21 cellular contexts compared by ENCODE assay signal in genomic region chr4:175833574-175834350, GRCh38. TPM values are rescaled to one million over a fixed set of nuclear protein-coding genes. Genes with fewer than 3 reads are reported as not detected.
DNase-seq lines count a peak whose midpoint lies in the region; ATAC-seq and TF ChIP-seq lines count a peak whose summit lies in the region.
"Had no signal": no experiment of that assay in that cellular context is flagged by ENCODE, and none has a peak within 500 bp of the region (broad histone marks: within the 10 kb centered on the region; RNA-seq: fewer than 3 reads in every experiment).

No MANE protein-coding gene starts in this region.

- ATAC-seq in HG03432 (IDR thresholded peaks at IDR 0.05; ENCODE audit: unreplicated experiment) (peak; percentile 67), memory B cell (ENCODE audit: low read depth) (peak; percentile 70), GM19023 (IDR thresholded peaks at IDR 0.05; ENCODE audit: unreplicated experiment) (no peak)
- ATAC-seq: activated T-cell treated with anti-CD3 and anti-CD28 coated beads, Interleukin-2, amount 50 U/mL, for 72 hours had no signal

- H3K36me3 ChIP-seq in spleen = no peaks in the 10 kb centered on the region
- H3K36me3 ChIP-seq in effector memory CD4-positive, alpha-beta T cell (ENCODE audit: control insufficient read depth, insufficient read depth, low read length) = no peaks in the 10 kb centered on the region
- H3K36me3 ChIP-seq: neutrophil, Peyer's patch had no signal

- H3K27me3 ChIP-seq in spleen (replicated peaks in 1 of 7) = no peaks in the 10 kb centered on the region
- no peaks in the 10 kb centered on the region for H3K27me3 ChIP-seq in effector memory CD4-positive, alpha-beta T cell (replicated peaks; ENCODE audit: control insufficient read depth, insufficient read depth, low read length, poor library complexity, severe bottlenecking)
- H3K27me3 ChIP-seq: neutrophil, Peyer's patch had no signal

- DNase-seq in memory B cell (ENCODE audit: low spot score in 2 of 2) = peak in 1 of 2 donors; percentile 0
- DNase-seq in SIG-M5 (lab: John Stamatoyannopoulos, UW) = no peak
- no peak for DNase-seq in spleen
- no peak for DNase-seq in effector memory CD4-positive, alpha-beta T cell
- DNase-seq: ACHN; activated CD4-positive, alpha-beta memory T cell treated with anti-CD3 and anti-CD28 coated beads, Interleukin-2, amount 10 ng/mL, durations not matched to agents 7 days and 5 days; activated naive CD8-positive, alpha-beta T cell treated with anti-CD3 and anti-CD28 coated beads for 36 hours; activated T-cell treated with anti-CD3 and anti-CD28 coated beads, Interleukin-2, amount 50 U/mL, for 72 hours; CD4-positive, alpha-beta memory T cell; EL; IMR-90; islet precursor cell; mesendoderm; Peyer's patch had no signal

- peaks cover 0 to 9% (median 0%) of the 10 kb centered on the region in 8 donors for H3K9me3 ChIP-seq in spleen
- H3K9me3 ChIP-seq in effector memory CD4-positive, alpha-beta T cell (ENCODE audit: control insufficient read depth, low read length) = no peaks in the 10 kb centered on the region
- H3K9me3 ChIP-seq: neutrophil, Peyer's patch had no signal

- H3K9me3 Mint-ChIP-seq in memory B cell = peaks cover 3% of the 10 kb centered on the region
- H3K9me3 Mint-ChIP-seq: activated CD4-positive, alpha-beta memory T cell treated with anti-CD3 and anti-CD28 coated beads, Interleukin-2, amount 10 ng/mL, durations not matched to agents 7 days and 5 days; activated naive CD8-positive, alpha-beta T cell treated with anti-CD3 and anti-CD28 coated beads for 36 hours; type B pancreatic cell had no signal

- TF ChIP-seq POLR2A in spleen (IDR thresholded peaks at IDR 0.05) = no peak

- peak overlapping the region; percentile 8 for H3K4me3 Mint-ChIP-seq in memory B cell
- H3K4me3 Mint-ChIP-seq: activated CD4-positive, alpha-beta memory T cell treated with anti-CD3 and anti-CD28 coated beads, Interleukin-2, amount 10 ng/mL, durations not matched to agents 7 days and 5 days; activated naive CD8-positive, alpha-beta T cell treated with anti-CD3 and anti-CD28 coated beads for 36 hours; activated T-cell treated with anti-CD3 and anti-CD28 coated beads, Interleukin-2, amount 50 U/mL, for 72 hours; CD4-positive, alpha-beta memory T cell; type B pancreatic cell had no signal

- no peak overlapping the region for H3K27ac Mint-ChIP-seq in memory B cell
- H3K27ac Mint-ChIP-seq: activated CD4-positive, alpha-beta memory T cell treated with anti-CD3 and anti-CD28 coated beads, Interleukin-2, amount 10 ng/mL, durations not matched to agents 7 days and 5 days; activated naive CD8-positive, alpha-beta T cell treated with anti-CD3 and anti-CD28 coated beads for 36 hours; activated T-cell treated with anti-CD3 and anti-CD28 coated beads, Interleukin-2, amount 50 U/mL, for 72 hours; CD4-positive, alpha-beta memory T cell; type B pancreatic cell had no signal

- H3K27me3 Mint-ChIP-seq in memory B cell = no peaks in the 10 kb centered on the region
- H3K27me3 Mint-ChIP-seq: activated CD4-positive, alpha-beta memory T cell treated with anti-CD3 and anti-CD28 coated beads, Interleukin-2, amount 10 ng/mL, durations not matched to agents 7 days and 5 days; activated naive CD8-positive, alpha-beta T cell treated with anti-CD3 and anti-CD28 coated beads for 36 hours; CD4-positive, alpha-beta memory T cell; type B pancreatic cell had no signal

- H3K4me3 ChIP-seq in spleen = no peak overlapping the region
- no peak overlapping the region for H3K4me3 ChIP-seq in effector memory CD4-positive, alpha-beta T cell (ENCODE audit: insufficient read depth, low read depth, low read length, poor library complexity, severe bottlenecking)
- H3K4me3 ChIP-seq: Peyer's patch, skin epidermis had no signal

- H3K4me1 ChIP-seq in spleen = no peaks in the 10 kb centered on the region
- no peaks in the 10 kb centered on the region for H3K4me1 ChIP-seq in effector memory CD4-positive, alpha-beta T cell (ENCODE audit: control insufficient read depth, insufficient read depth, low read length, poor library complexity, severe bottlenecking)
- H3K4me1 ChIP-seq: Peyer's patch had no signal

- WGBS in spleen, 5 donors = 74 to 84% (median 77%) methylated on average over 11 of the region's 11 CpGs

- H3K27ac ChIP-seq in 22Rv1 (0 out of 2 replicates have a peak overlapping the region, but pooled peaks have one; percentile 4), angular gyrus (ENCODE audit: low read depth, low read length) (peak overlapping the region; percentile 72), spleen (peak overlapping the region in 1 of 8 donors; percentile 28)
- no peak overlapping the region for H3K27ac ChIP-seq in effector memory CD4-positive, alpha-beta T cell (ENCODE audit: insufficient read depth, low read length, poor library complexity, severe bottlenecking)
- H3K27ac ChIP-seq: neutrophil, Peyer's patch, skin epidermis had no signal

- TF ChIP-seq CTCF in 22Rv1 (IDR thresholded peaks at IDR 0.05) (no peak), spleen (IDR thresholded peaks at IDR 0.05 in 8 of 11, conservative IDR thresholded peaks at IDR 0.05 in 3 of 11) (no peak)

- H3K4me1 Mint-ChIP-seq in memory B cell = peaks cover 11% of the 10 kb centered on the region
- H3K4me1 Mint-ChIP-seq: activated CD4-positive, alpha-beta memory T cell treated with anti-CD3 and anti-CD28 coated beads, Interleukin-2, amount 10 ng/mL, durations not matched to agents 7 days and 5 days; activated naive CD8-positive, alpha-beta T cell treated with anti-CD3 and anti-CD28 coated beads for 36 hours; CD4-positive, alpha-beta memory T cell had no signal

- H3K36me3 Mint-ChIP-seq in memory B cell = peaks cover 1% of the 10 kb centered on the region
- H3K36me3 Mint-ChIP-seq: activated naive CD8-positive, alpha-beta T cell treated with anti-CD3 and anti-CD28 coated beads for 36 hours; CD4-positive, alpha-beta memory T cell; type B pancreatic cell had no signal

- intact Hi-C loops in spleen (cut with DNase I; ENCODE audit: low total_unique reads) = no loop called here

RNA-seq across cellular contexts. Expression of gene GPM6A, which starts 21.7 kb away (rescaled TPM):
- 10 to 100 TPM; 24.5 to 75.7 (median 43.4) TPM for total RNA-seq in spleen
- 1 to 10 TPM; 2.7 to 9.2 (median 3.1) TPM for polyA plus RNA-seq in spleen
- total RNA-seq: activated CD4-positive, alpha-beta memory T cell treated with anti-CD3 and anti-CD28 coated beads, Interleukin-2, amount 10 ng/mL, durations not matched to agents 7 days and 5 days; activated naive CD8-positive, alpha-beta T cell treated with anti-CD3 and anti-CD28 coated beads for 36 hours; activated T-cell treated with anti-CD3 and anti-CD28 coated beads, Interleukin-2, amount 50 U/mL, for 72 hours; CD4-positive, alpha-beta memory T cell; IMR-90 had no signal
- polyA plus RNA-seq: IMR-90 had no signal
